Comparison of ENCODE assay signal across 16 cellular contexts in genomic region chr16:58670177-58670576, GRCh38. TPM values are rescaled to one million over a fixed set of nuclear protein-coding genes. Genes with fewer than 3 reads are reported as not detected.
DNase-seq lines count a peak whose midpoint lies in the region; ATAC-seq, FAIRE-seq and TF ChIP-seq lines count a peak whose summit lies in the region.
"Had no signal": no experiment of that assay in that cellular context is flagged by ENCODE, and none has a peak within 500 bp of the region (broad histone marks: within the 10 kb centered on the region; RNA-seq: fewer than 3 reads in every experiment).

No MANE protein-coding gene starts in this region.

- TF ChIP-seq CTCF in osteoblast (IDR thresholded peaks at IDR 0.05; ENCODE audit: extremely low read depth, low read depth, low read length) (no peak), foreskin fibroblast (IDR thresholded peaks at IDR 0.05; ENCODE audit: low read depth, low read length) (no peak)

- no peak overlapping the region for H3K4me2 ChIP-seq in osteoblast (ENCODE audit: insufficient read depth, low read length)

- no peak for ATAC-seq in GM18909 (IDR thresholded peaks at IDR 0.05; ENCODE audit: poor library complexity, unreplicated experiment)
- ATAC-seq: CD8-positive, alpha-beta T cell had no signal

- H3K36me3 ChIP-seq in H7 (replicated peaks; ENCODE audit: control insufficient read depth, insufficient read depth, low read length), result peaks cover 7% of the 10 kb centered on the region
- peaks cover 40% of the 10 kb centered on the region for H3K36me3 ChIP-seq in osteoblast (ENCODE audit: insufficient read depth, low read length)

- FAIRE-seq in RCC 7860 (lab: Jason Lieb, UNC), result no peak
- FAIRE-seq: D721Med, H1 had no signal

- H3K27me3 ChIP-seq in H7 (ENCODE audit: control insufficient read depth, insufficient read depth, low read length) (no peaks in the 10 kb centered on the region), osteoblast (ENCODE audit: insufficient read depth, low read length) (no peaks in the 10 kb centered on the region)

- DNase-seq in H7 (peak; percentile 12), RCC 7860 (ENCODE audit: low spot score) (peak; percentile 4), osteoblast (ENCODE audit: insufficient read length, low spot score, missing footprints) (peak; percentile 63), foreskin fibroblast (no peak), islet precursor cell (no peak), dedifferentiated amniotic fluid mesenchymal stem cell (ENCODE audit: extremely low spot score) (no peak)
- DNase-seq: CD8-positive, alpha-beta T cell; COR-L47; DMS153; DMS79 treated with DMSO at 0.1 percent for 48 hours; GF-D8; HCEC 1CT; HFFc6 had no signal

- H3K27ac ChIP-seq in osteoblast (ENCODE audit: low read depth, low read length), result no peak overlapping the region

- no peak overlapping the region for H2AFZ ChIP-seq in osteoblast (ENCODE audit: low read length)

- no peaks in the 10 kb centered on the region for H3K79me2 ChIP-seq in osteoblast (ENCODE audit: insufficient read depth, low read length)

- H3K4me3 ChIP-seq in H7 (ENCODE audit: insufficient read depth, low read depth, low read length) (no peak overlapping the region), osteoblast (ENCODE audit: insufficient read depth, low read length) (no peak overlapping the region), foreskin fibroblast (ENCODE audit: low read depth in 1 of 2, low read length in 2 of 2) (no peak overlapping the region)

- no peaks in the 10 kb centered on the region for H4K20me1 ChIP-seq in osteoblast (ENCODE audit: insufficient read depth, low read length)

- no peaks in the 10 kb centered on the region for H3K9me3 ChIP-seq in osteoblast (ENCODE audit: low read depth, low read length)

- H3K4me1 ChIP-seq in osteoblast (ENCODE audit: insufficient read depth, low read length), result no peaks in the 10 kb centered on the region

RNA-seq across cellular contexts. Expression of gene SLC38A7, which starts 14.4 kb away (rescaled TPM):
- 14.6 and 16.1 TPM in 2 replicates for total RNA-seq in H7 (2014; rRNA removed; shearing (Covaris generic))
- 65.1 and 68.4 TPM in 2 replicates for total RNA-seq in osteoblast

RNA-seq across cellular contexts. Expression of gene CNOT1, which starts 40.6 kb away (rescaled TPM):
- 198 and 256 TPM in 2 replicates for total RNA-seq in H7 (2014; rRNA removed; shearing (Covaris generic))
- 114 and 122 TPM in 2 replicates for total RNA-seq in osteoblast

Comparison
In these comparisons a context has a peak if more than half of its experiments do, and no peak if none do; other contexts are left out.
1. DNase-seq: peak in H7 (single experiment), RCC 7860 (single experiment) and osteoblast (single experiment); none in foreskin fibroblast (0 of 2), islet precursor cell (single experiment) and dedifferentiated amniotic fluid mesenchymal stem cell (single experiment).